ENCODE assay signal across 23 cellular contexts in genomic region chr3:65746848-65747247, GRCh38.
"Had no signal": no experiment of that assay in that cellular context is flagged by ENCODE, and none has a peak within 500 bp of the region (broad histone marks: within the 10 kb centered on the region; RNA-seq: fewer than 3 reads in every experiment).

No MANE protein-coding gene starts in this region.

- H3K36me3 ChIP-seq: brain microvascular endothelial cell had no signal

- H3K27ac ChIP-seq: brain microvascular endothelial cell, coronary artery, dorsolateral prefrontal cortex had no signal

- ATAC-seq: activated T-cell treated with anti-CD3 and anti-CD28 coated beads, Interleukin-2, amount 50 U/mL, for 4 hours; activated T-helper 17 cell treated with anti-CD3 and anti-CD28 coated beads, Interleukin-2, amount 50 U/mL, for 72 hours; esophagus mucosa had no signal

- H3K27me3 ChIP-seq: brain microvascular endothelial cell, dorsolateral prefrontal cortex had no signal

- H3K4me3 ChIP-seq: coronary artery, dorsolateral prefrontal cortex had no signal

- DNase-seq: activated CD4-positive, alpha-beta memory T cell treated with anti-CD3 and anti-CD28 coated beads, Interleukin-2, amount 10 ng/mL, durations not matched to agents 7 days and 5 days; activated CD4-positive, alpha-beta T cell treated with anti-CD3 and anti-CD28 coated beads for 1 hour; activated CD4-positive, alpha-beta T cell treated with anti-CD3 and anti-CD28 coated beads for 4 hours; activated CD4-positive, alpha-beta T cell treated with anti-CD3 and anti-CD28 coated beads, Interleukin-2, amount 10 ng/mL, durations not matched to agents 7 days and 5 days; activated CD4-positive, alpha-beta T cell treated with anti-CD3 and anti-CD28 coated beads, Interleukin-2, amount 50 U/mL, for 4 hours; activated CD8-positive, alpha-beta memory T cell treated with anti-CD3 and anti-CD28 coated beads for 24 hours; activated effector memory CD4-positive, alpha-beta T cell treated with Interleukin-2 at 50 U/mL for 16 hours; activated gamma-delta T cell treated with Interleukin-2 at 50 U/mL for 16 hours; activated naive CD4-positive, alpha-beta T cell treated with anti-CD3 and anti-CD28 coated beads, Interleukin-2, amount 50 U/mL, for 16 hours; activated naive CD4-positive, alpha-beta T cell treated with Interleukin-2 at 50 U/mL for 16 hours; activated T-cell treated with anti-CD3 and anti-CD28 coated beads, Interleukin-2, amount 50 U/mL, for 4 hours; amniotic stem cell; anterior cingulate cortex; brain microvascular endothelial cell; dorsolateral prefrontal cortex; effector memory CD4-positive, alpha-beta T cell; endodermal cell; foreskin fibroblast; head of caudate nucleus; T-helper 2 cell had no signal
